ENCODE assay signal across 16 cellular contexts in genomic region chr4:148515248-148515647, GRCh38.
DNase-seq lines count a peak whose midpoint lies in the region; ATAC-seq, FAIRE-seq and TF ChIP-seq lines count a peak whose summit lies in the region.
"Had no signal": no experiment of that assay in that cellular context is flagged by ENCODE, and none has a peak within 500 bp of the region (broad histone marks: within the 10 kb centered on the region; RNA-seq: fewer than 3 reads in every experiment).

No MANE protein-coding gene starts in this region.

- H2AFZ ChIP-seq in astrocyte (ENCODE audit: low read depth, low read length): no peak overlapping the region

- no peak for FAIRE-seq in astrocyte (lab: Jason Lieb, UNC)
- FAIRE-seq in small intestine (lab: Jason Lieb, UNC): no peak
- FAIRE-seq: endometrium had no signal

- no peaks in the 10 kb centered on the region for H3K9me3 ChIP-seq in astrocyte (ENCODE audit: insufficient read depth, low read depth, low read length)
- no peaks in the 10 kb centered on the region for H3K9me3 ChIP-seq in small intestine (ENCODE audit: control insufficient read depth, low read depth)
- H3K9me3 ChIP-seq: thoracic aorta had no signal

- 15 to 31% (median 31%) methylated on average over 1 of the region's 1 CpG for WGBS in small intestine, 3 donors

- DNase-seq in HT1080 (ENCODE audit: low read depth): peak; percentile 89
- DNase-seq in astrocyte (ENCODE audit: low read depth): peak; percentile 45
- peak; percentile 91 for DNase-seq in glomerular endothelial cell (ENCODE audit: extremely low read depth, low read depth, low spot score)
- DNase-seq in small intestine: peak; percentile 29
- DNase-seq in osteocyte (ENCODE audit: extremely low spot score, unreplicated experiment): no peak
- DNase-seq: activated T-cell treated with anti-CD3 and anti-CD28 coated beads, Interleukin-2, amount 50 U/mL, for 48 hours; amygdala; CD8-positive, alpha-beta memory T cell; Kasumi-1; naive thymus-derived CD4-positive, alpha-beta T cell; NCI-H2171 had no signal

- TF ChIP-seq CTCF in astrocyte (IDR thresholded peaks at IDR 0.05; ENCODE audit: insufficient read depth, low read depth, low read length) (no peak), osteocyte (IDR thresholded peaks at IDR 0.05) (no peak)

- no peaks in the 10 kb centered on the region for H3K79me2 ChIP-seq in astrocyte (ENCODE audit: insufficient read depth, low read length)

- H3K9me3 Mint-ChIP-seq in astrocyte (ENCODE audit: unreplicated experiment): peaks cover 7% of the 10 kb centered on the region
- peaks cover 31% of the 10 kb centered on the region for H3K9me3 Mint-ChIP-seq in osteocyte (ENCODE audit: unreplicated experiment)

- H3K4me3 Mint-ChIP-seq in astrocyte (ENCODE audit: unreplicated experiment) (no peak overlapping the region), osteocyte (ENCODE audit: unreplicated experiment) (no peak overlapping the region)
- H3K4me3 Mint-ChIP-seq: CD8-positive, alpha-beta memory T cell; naive thymus-derived CD4-positive, alpha-beta T cell had no signal

- H3K27ac ChIP-seq in astrocyte (ENCODE audit: low read depth, low read length) (no peak overlapping the region), small intestine (ENCODE audit: low read depth in 1 of 2, low read length in 1 of 2) (no peak overlapping the region)
- H3K27ac ChIP-seq: thoracic aorta had no signal

- H3K4me1 ChIP-seq in astrocyte (ENCODE audit: insufficient read depth, low read length): no peaks in the 10 kb centered on the region
- no peaks in the 10 kb centered on the region for H3K4me1 ChIP-seq in small intestine (ENCODE audit: control insufficient read depth in 2 of 2, insufficient read depth in 1 of 2, low read depth in 1 of 2, low read length in 1 of 2)

- H3K9ac ChIP-seq in astrocyte (ENCODE audit: low read length): no peak overlapping the region

- H3K36me3 Mint-ChIP-seq in astrocyte (ENCODE audit: low read depth, unreplicated experiment) (no peaks in the 10 kb centered on the region), osteocyte (ENCODE audit: unreplicated experiment) (no peaks in the 10 kb centered on the region)

- no peaks in the 10 kb centered on the region for H4K20me1 ChIP-seq in astrocyte (ENCODE audit: insufficient read depth, low read length)

- H3K36me3 ChIP-seq in astrocyte (ENCODE audit: insufficient read depth, low read length) (no peaks in the 10 kb centered on the region), small intestine (ENCODE audit: control insufficient read depth in 2 of 2, insufficient read depth in 2 of 2, low read length in 2 of 2) (no peaks in the 10 kb centered on the region)
- H3K36me3 ChIP-seq: thoracic aorta had no signal

- H3K27me3 ChIP-seq in astrocyte (ENCODE audit: insufficient read depth, low read length): no peaks in the 10 kb centered on the region
- H3K27me3 ChIP-seq in small intestine (ENCODE audit: control insufficient read depth in 2 of 2, insufficient read depth in 2 of 2, low read length in 2 of 2): no peaks in the 10 kb centered on the region

- H3K4me1 Mint-ChIP-seq in astrocyte (ENCODE audit: low read depth, unreplicated experiment) (no peaks in the 10 kb centered on the region), osteocyte (ENCODE audit: unreplicated experiment) (no peaks in the 10 kb centered on the region)
- H3K4me1 Mint-ChIP-seq: CD8-positive, alpha-beta memory T cell; naive thymus-derived CD4-positive, alpha-beta T cell had no signal

- ATAC-seq in GM18520 (IDR thresholded peaks at IDR 0.05; ENCODE audit: unreplicated experiment) (no peak), GM21576 (IDR thresholded peaks at IDR 0.05; ENCODE audit: unreplicated experiment) (no peak)
- ATAC-seq: naive thymus-derived CD4-positive, alpha-beta T cell; sciatic nerve had no signal

- H3K27me3 Mint-ChIP-seq in astrocyte (ENCODE audit: low read depth, unreplicated experiment) (peaks cover 1% of the 10 kb centered on the region), osteocyte (ENCODE audit: unreplicated experiment) (no peaks in the 10 kb centered on the region)

- no peak overlapping the region for H3K4me2 ChIP-seq in astrocyte (ENCODE audit: low read length)

- H3K27ac Mint-ChIP-seq in astrocyte (ENCODE audit: unreplicated experiment) (no peak overlapping the region), osteocyte (ENCODE audit: unreplicated experiment) (no peak overlapping the region)
- H3K27ac Mint-ChIP-seq: CD8-positive, alpha-beta memory T cell; naive thymus-derived CD4-positive, alpha-beta T cell had no signal

- H3K4me3 ChIP-seq in astrocyte (ENCODE audit: insufficient read depth, low read depth, low read length): no peak overlapping the region
- H3K4me3 ChIP-seq in small intestine (ENCODE audit: low read depth in 1 of 2, low read length in 2 of 2): no peak overlapping the region
- H3K4me3 ChIP-seq: thoracic aorta had no signal
